In the genomic region with DNA sequence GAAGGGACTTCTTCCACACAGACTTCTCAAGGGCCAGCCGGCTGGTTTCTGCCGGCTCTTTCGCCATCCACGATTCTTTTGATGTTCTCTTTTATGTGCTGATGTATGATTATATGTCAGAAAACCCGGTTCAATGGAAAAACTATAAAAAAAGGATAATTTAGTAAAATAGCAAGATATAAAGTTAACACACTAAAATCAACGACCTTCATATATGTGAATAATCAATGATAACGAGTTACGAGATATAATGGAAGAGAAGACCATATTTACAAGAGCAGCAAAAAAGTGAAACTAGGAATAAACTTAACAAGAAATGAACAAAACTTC, we compare ENCODE assay signal across 8 cellular contexts. TPM values are rescaled to one million over a fixed set of nuclear protein-coding genes. Genes with fewer than 3 reads are reported as not detected.
A peak's percentile ranks its signal among the peaks of the same experiment; 100 is the strongest.
DNase-seq lines count a peak whose midpoint lies in the region; ATAC-seq and TF ChIP-seq lines count a peak whose summit lies in the region.

No MANE protein-coding gene starts in this region.

- DNase-seq in GM06990 (ENCODE audit: extremely low read depth, insufficient read length) (no peak), fibroblast of villous mesenchyme (ENCODE audit: low read depth) (no peak), amniotic stem cell (lab: John Stamatoyannopoulos, UW) (no peak), KBM-7 (no peak), NOMO-1 treated with dmso at 0.1 percent for 144 hours (lab: John Stamatoyannopoulos, UW; ENCODE audit: unreplicated experiment) (no peak)

- peaks cover 3% of the 10 kb centered on the region for H3K4me1 ChIP-seq in rectal smooth muscle tissue (ENCODE audit: control insufficient read depth, insufficient read depth, low read length)

- no peak for TF ChIP-seq CTCF in GM06990 (IDR thresholded peaks at IDR 0.05; ENCODE audit: insufficient read depth, low read length, poor library complexity, severe bottlenecking)
- TF ChIP-seq CTCF in WI38 (IDR thresholded peaks at IDR 0.05; ENCODE audit: low read depth, low read length) = no peak
- no peak for TF ChIP-seq CTCF in fibroblast of villous mesenchyme (IDR thresholded peaks at IDR 0.05; ENCODE audit: insufficient read depth, low read depth, low read length)

- H3K36me3 ChIP-seq in GM06990 (ENCODE audit: control insufficient read depth, insufficient read depth, low read length) (no peaks in the 10 kb centered on the region), rectal smooth muscle tissue (ENCODE audit: control insufficient read depth, insufficient read depth, low read length) (no peaks in the 10 kb centered on the region)

- no peak for ATAC-seq in GM21576 (IDR thresholded peaks at IDR 0.05; ENCODE audit: unreplicated experiment)

- peak overlapping the region; percentile 97 for H3K4me3 ChIP-seq in GM06990 (replicated peaks; ENCODE audit: low read depth, low read length)
- peak overlapping the region; percentile 97 for H3K4me3 ChIP-seq in WI38 (ENCODE audit: low read depth, low read length)
- peak overlapping the region; percentile 81 for H3K4me3 ChIP-seq in fibroblast of villous mesenchyme (ENCODE audit: low read depth, low read length)
- peak overlapping the region; percentile 88 for H3K4me3 ChIP-seq in rectal smooth muscle tissue (ENCODE audit: low read length)

- H3K27me3 ChIP-seq in GM06990 (replicated peaks; ENCODE audit: control insufficient read depth, insufficient read depth, low read length) (no peaks in the 10 kb centered on the region), rectal smooth muscle tissue (ENCODE audit: control insufficient read depth, insufficient read depth, low read length) (no peaks in the 10 kb centered on the region)

- H3K27ac ChIP-seq in rectal smooth muscle tissue (ENCODE audit: low read depth, low read length) = peak overlapping the region; percentile 65

- peak overlapping the region; percentile 61 for H3K9ac ChIP-seq in rectal smooth muscle tissue (ENCODE audit: low read length)

- in situ Hi-C loops in KBM-7 (cut with MboI; ENCODE audit: low pct_unique_long_range_greater_than_20kb, low sequenced_read_pairs) = no loop called here

RNA-seq across cellular contexts. Expression of a gene that starts 0.5 kb away (rescaled TPM):
- total RNA-seq in fibroblast of villous mesenchyme = 6.9 and 8.1 TPM in 2 replicates

RNA-seq across cellular contexts. Expression of a gene that starts 43.2 kb away (rescaled TPM):
- 4.3 and 9.0 TPM in 2 replicates for total RNA-seq in fibroblast of villous mesenchyme

RNA-seq across cellular contexts. Expression of a gene that starts 50.3 kb away (rescaled TPM):
- 3.2 and 4.7 TPM in 2 replicates for total RNA-seq in fibroblast of villous mesenchyme
